ENCODE assay signal across 20 cellular contexts in the genomic region with DNA sequence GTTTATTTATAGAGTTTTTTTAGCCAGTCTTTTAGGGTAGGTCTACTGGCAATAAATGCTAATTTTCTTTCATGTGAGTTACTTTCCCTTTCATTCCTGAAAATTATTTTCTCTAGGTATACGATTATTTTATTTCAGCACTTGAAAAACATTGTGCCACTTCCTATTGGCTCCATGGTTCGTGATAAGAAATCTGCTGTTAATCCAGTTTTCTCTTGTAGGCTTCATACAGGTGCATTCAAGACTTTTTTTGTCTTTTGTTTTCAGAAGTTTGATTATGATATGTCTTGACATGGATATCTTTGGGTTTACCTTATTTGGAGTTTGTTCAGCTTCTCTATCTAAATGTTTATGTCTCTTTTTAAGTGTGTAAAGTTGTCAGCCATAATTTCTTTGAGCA.
"Had no signal": no experiment of that assay in that cellular context is flagged by ENCODE, and none has a peak within 500 bp of the region (broad histone marks: within the 10 kb centered on the region; RNA-seq: fewer than 3 reads in every experiment).

No MANE protein-coding gene starts in this region.

- H3K4me3 Mint-ChIP-seq: activated T-cell treated with anti-CD3 and anti-CD28 coated beads, Interleukin-2, amount 50 U/mL, for 24 hours; neural crest cell had no signal

- H3K4me2 ChIP-seq: smooth muscle cell had no signal

- H3K27me3 Mint-ChIP-seq: activated T-cell treated with anti-CD3 and anti-CD28 coated beads, Interleukin-2, amount 50 U/mL, for 24 hours had no signal

- H3K27me3 ChIP-seq: heart right ventricle, thyroid gland had no signal

- DNase-seq: activated CD4-positive, alpha-beta T cell treated with anti-CD3 and anti-CD28 coated beads for 1 hour; activated CD4-positive, alpha-beta T cell treated with anti-CD3 and anti-CD28 coated beads, Interleukin-2, amount 50 U/mL, for 1 hour; activated naive CD4-positive, alpha-beta T cell treated with Interleukin-2 at 50 U/mL for 16 hours; activated T-cell treated with anti-CD3 and anti-CD28 coated beads, Interleukin-2, amount 50 U/mL, for 24 hours; effector CD4-positive, alpha-beta T cell; erythroblast; foreskin fibroblast; heart right ventricle; islet precursor cell; left cardiac atrium; mesenchymal stem cell; mucosa of descending colon; occipital lobe; stimulated activated CD4-positive, alpha-beta T cell treated with anti-CD3 and anti-CD28 coated beads, Interleukin-15, amount 100 ng/mL, for 24 hours; stimulated activated naive CD4-positive, alpha-beta T cell treated with Interleukin-2 at 50 U/mL for 16 hours; thyroid gland had no signal

- H3K4me3 ChIP-seq: heart right ventricle, mucosa of descending colon, smooth muscle cell, thyroid gland had no signal

- H3K27ac ChIP-seq: heart right ventricle, thyroid gland, VCaP had no signal

- H3K9me3 ChIP-seq: mucosa of descending colon, thyroid gland had no signal

- H3K36me3 ChIP-seq: heart right ventricle, thyroid gland had no signal

- H3K27ac Mint-ChIP-seq: activated T-cell treated with anti-CD3 and anti-CD28 coated beads, Interleukin-2, amount 50 U/mL, for 24 hours had no signal

- ATAC-seq: heart right ventricle, left cardiac atrium, mucosa of descending colon, sciatic nerve had no signal

- H3K4me1 ChIP-seq: thyroid gland had no signal
